11 cellular contexts compared by ENCODE assay signal in genomic region chr18:67766930-67767329, GRCh38.
DNase-seq lines count a peak whose midpoint lies in the region; ATAC-seq, FAIRE-seq and TF ChIP-seq lines count a peak whose summit lies in the region.
"Had no signal": no experiment of that assay in that cellular context is flagged by ENCODE, and none has a peak within 500 bp of the region (broad histone marks: within the 10 kb centered on the region; RNA-seq: fewer than 3 reads in every experiment).

No MANE protein-coding gene starts in this region.

- no peak for FAIRE-seq in HepG2 (lab: Jason Lieb, UNC)

- TF ChIP-seq EP300 in HepG2 (IDR thresholded peaks at IDR 0.05; ENCODE audit: low read depth in 2 of 2, low read length in 2 of 2) (no peak), HepG2 (CRISPR knock-in tag; IDR thresholded peaks at IDR 0.05; ENCODE audit: borderline replicate concordance) (no peak)

- in situ Hi-C loops in HepG2 (cut with HindIII; ENCODE audit: extremely low pct_ligation_motif_present, low pct_unique_long_range_greater_than_20kb) (no loop called here), GM13976 (cut with MboI; ENCODE audit: low sequenced_read_pairs, unreplicated experiment) (no loop called here)

- ATAC-seq in GM21619 (IDR thresholded peaks at IDR 0.05; ENCODE audit: unreplicated experiment): peak; percentile 43
- no peak for ATAC-seq in HepG2
- ATAC-seq: CD8-positive, alpha-beta T cell had no signal

- no peaks in the 10 kb centered on the region for H3K36me3 ChIP-seq in HepG2 (replicated peaks in 1 of 2; ENCODE audit: control insufficient read depth in 1 of 2, insufficient read depth in 2 of 2, low read length in 2 of 2)

- no peak overlapping the region for H2AFZ ChIP-seq in HepG2 (ENCODE audit: low read length)
- H2AFZ ChIP-seq: parathyroid adenoma had no signal

- no peak for TF ChIP-seq RAD21 in HepG2 (CRISPR knock-in tag; IDR thresholded peaks at IDR 0.05)

- DNase-seq in AG04450 (ENCODE audit: low read depth, low spot score): peak; percentile 78
- DNase-seq in M059J (ENCODE audit: low read depth): peak; percentile 93
- peak; percentile 85 for DNase-seq in epithelial cell of prostate (ENCODE audit: low read depth, low spot score)
- no peak for DNase-seq in HepG2 (ENCODE audit: low spot score)
- no peak for DNase-seq in GM13976 (ENCODE audit: low spot score)
- DNase-seq in T-helper 2 cell: no peak
- DNase-seq in SIG-M5 (lab: John Stamatoyannopoulos, UW): no peak
- DNase-seq: CD8-positive, alpha-beta T cell; NCI-H1930 had no signal

- no peaks in the 10 kb centered on the region for H4K20me1 ChIP-seq in HepG2 (ENCODE audit: insufficient read depth, low read length)

- TF ChIP-seq POLR2A in HepG2 (IDR thresholded peaks at IDR 0.05; ENCODE audit: insufficient read depth in 1 of 2, low read depth in 2 of 2, low read length in 2 of 2): no peak

- no TSS peak for BruUV-seq in HepG2 (replicated peaks; lab: Mats Ljungman, UMichigan)

- H3K4me2 ChIP-seq in HepG2 (ENCODE audit: low read depth, low read length): no peak overlapping the region

- TF ChIP-seq CTCF in AG04450 (IDR thresholded peaks at IDR 0.05; ENCODE audit: low read depth, low read length) (no peak), HepG2 (CRISPR knock-in tag; IDR thresholded peaks at IDR 0.05) (no peak), GM13976 (IDR thresholded peaks at IDR 0.05; ENCODE audit: borderline replicate concordance, control extremely low read depth, extremely low read depth, insufficient read depth, missing control alignments) (no peak)

- H3K9ac ChIP-seq in HepG2 (ENCODE audit: insufficient read depth, low read depth, low read length): no peak overlapping the region
- H3K9ac ChIP-seq: parathyroid adenoma had no signal

- H3K79me2 ChIP-seq in HepG2 (ENCODE audit: insufficient read depth, low read length): no peaks in the 10 kb centered on the region
- H3K79me2 ChIP-seq: parathyroid adenoma had no signal

- H3K4me1 ChIP-seq in HepG2 (ENCODE audit: insufficient read depth, low read length): no peaks in the 10 kb centered on the region
- H3K4me1 ChIP-seq: parathyroid adenoma had no signal

- H3K9me3 ChIP-seq in AG04450 (ENCODE audit: control insufficient read depth, insufficient read depth, low read length) (no peaks in the 10 kb centered on the region), HepG2 (ENCODE audit: low read length) (no peaks in the 10 kb centered on the region)

- H3K4me3 ChIP-seq in AG04450 (ENCODE audit: low read depth, low read length) (no peak overlapping the region), HepG2 (replicated peaks in 1 of 3; ENCODE audit: insufficient read depth in 1 of 3, low read depth in 2 of 3, low read length in 3 of 3) (no peak overlapping the region)

- intact Hi-C loops in HepG2 (cut with micrococcal nuclease; ENCODE audit: unreplicated experiment): no loop called here

- POLR2A ChIA-PET in AG04450 (lab: Yijun Ruan, JAX): no interaction called here
- POLR2A ChIA-PET in HepG2 (lab: Yijun Ruan, JAX): no interaction called here

- CTCF ChIA-PET in AG04450 (lab: Charles Lee): no interaction called here
- CTCF ChIA-PET in HepG2 (lab: Yijun Ruan, JAX; ENCODE audit: low intra/inter-chr PET ratio, low total read pairs): no interaction called here

- H3K27ac ChIP-seq in AG04450 (ENCODE audit: low read depth, low read length) (no peak overlapping the region), epithelial cell of prostate (peak overlapping the region; percentile 22), HepG2 (ENCODE audit: extremely low read length, insufficient read depth, low read length) (no peak overlapping the region)
- H3K27ac ChIP-seq: parathyroid adenoma had no signal

- H3K27me3 ChIP-seq in AG04450 (ENCODE audit: control insufficient read depth, insufficient read depth, low read length) (no peaks in the 10 kb centered on the region), HepG2 (ENCODE audit: control insufficient read depth in 1 of 2, insufficient read depth in 2 of 2, low read length in 2 of 2) (no peaks in the 10 kb centered on the region)

TF ChIP-seq in HepG2, 621 proteins besides CTCF, POLR2A, EP300 and RAD21:
- no peak for TF ChIP-seq ELF3 (CRISPR knock-in tag; IDR thresholded peaks at IDR 0.05)
- no peak for TF ChIP-seq RXRA (CRISPR knock-in tag; IDR thresholded peaks at IDR 0.05)
- no peak for TF ChIP-seq ZNF276 (CRISPR knock-in tag; IDR thresholded peaks at IDR 0.05; ENCODE audit: low read depth)
- TF ChIP-seq ZNF431 (CRISPR knock-in tag; IDR thresholded peaks at IDR 0.05; ENCODE audit: borderline replicate concordance, low read depth): no peak
- TF ChIP-seq, protein P1, sequence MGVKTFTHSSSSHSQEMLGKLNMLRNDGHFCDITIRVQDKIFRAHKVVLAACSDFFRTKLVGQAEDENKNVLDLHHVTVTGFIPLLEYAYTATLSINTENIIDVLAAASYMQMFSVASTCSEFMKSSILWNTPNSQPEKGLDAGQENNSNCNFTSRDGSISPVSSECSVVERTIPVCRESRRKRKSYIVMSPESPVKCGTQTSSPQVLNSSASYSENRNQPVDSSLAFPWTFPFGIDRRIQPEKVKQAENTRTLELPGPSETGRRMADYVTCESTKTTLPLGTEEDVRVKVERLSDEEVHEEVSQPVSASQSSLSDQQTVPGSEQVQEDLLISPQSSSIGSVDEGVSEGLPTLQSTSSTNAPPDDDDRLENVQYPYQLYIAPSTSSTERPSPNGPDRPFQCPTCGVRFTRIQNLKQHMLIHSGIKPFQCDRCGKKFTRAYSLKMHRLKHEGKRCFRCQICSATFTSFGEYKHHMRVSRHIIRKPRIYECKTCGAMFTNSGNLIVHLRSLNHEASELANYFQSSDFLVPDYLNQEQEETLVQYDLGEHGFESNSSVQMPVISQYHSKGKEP (CRISPR knock-in tag; IDR thresholded peaks at IDR 0.05): no peak
- no peak for TF ChIP-seq ZNF446 (CRISPR knock-in tag; IDR thresholded peaks at IDR 0.05)
- no peak for TF ChIP-seq MAFF (IDR thresholded peaks at IDR 0.05; ENCODE audit: low read depth, low read length)
- TF ChIP-seq ZNF790 (CRISPR knock-in tag; IDR thresholded peaks at IDR 0.05; ENCODE audit: borderline replicate concordance): no peak

Comparison
In these comparisons a context has a peak if more than half of its experiments do, and no peak if none do; other contexts are left out.
1. DNase-seq: peak in AG04450 (single experiment), M059J (single experiment) and epithelial cell of prostate (single experiment); none in HepG2 (single experiment), GM13976 (single experiment), T-helper 2 cell (0 of 5) and SIG-M5 (single experiment).